In genomic region chr2:207624170-207625013, GRCh38 we compare ENCODE assay signal across 8 cellular contexts. TPM values are rescaled to one million over a fixed set of nuclear protein-coding genes. Genes with fewer than 3 reads are reported as not detected.
DNase-seq lines count a peak whose midpoint lies in the region; ATAC-seq and TF ChIP-seq lines count a peak whose summit lies in the region.

No MANE protein-coding gene starts in this region.

- peak overlapping the region; percentile 94 for H3K27ac ChIP-seq in A673 (ENCODE audit: low read depth, low read length, poor library complexity, severe bottlenecking)

- H3K4me3 ChIP-seq in A673 (ENCODE audit: low read depth, low read length, poor library complexity, severe bottlenecking): peak overlapping the region; percentile 78

- DNase-seq in A673 (ENCODE audit: low spot score) (peak; percentile 81), NCI-H226 (peak; percentile 14), dedifferentiated amniotic fluid mesenchymal stem cell (ENCODE audit: extremely low spot score) (peak; percentile 51), left lobe of liver (ENCODE audit: low spot score) (peak; percentile 76)
- DNase-seq in activated CD4-positive, alpha-beta T cell treated with anti-CD3 and anti-CD28 coated beads for 4 hours: peak; percentile 58 to 65
- peak; percentile 53 for DNase-seq in stimulated activated CD4-positive, alpha-beta T cell treated with anti-CD3 and anti-CD28 coated beads, Interleukin-2, amount 100 ng/mL, for 4 hours (ENCODE audit: low read depth)

- H3K9me3 ChIP-seq in A673 (ENCODE audit: low read depth, low read length, poor library complexity, severe bottlenecking): no peaks in the 10 kb centered on the region

- CTCF ChIA-PET in A673 (lab: Charles Lee): interaction anchor here (0.6 kb wide), 1 partner anchor 841 kb away, joined by 4 read pairs; no protein-coding TSS in a partner anchor

- BruUV-seq in A673 (replicated peaks; lab: Mats Ljungman, UMichigan): TSS peak; percentile 58

- no peak for TF ChIP-seq CTCF in A673 (conservative IDR thresholded peaks at IDR 0.05; ENCODE audit: low read depth, low read length)

- POLR2A ChIA-PET in A673 (lab: Charles Lee; ENCODE audit: low non-redundant PET): interaction anchor here (0.6 to 1.2 kb wide), 2 partner anchors 87 to 93 kb away, joined by 3 to 4 read pairs; partner anchors contain the start of gene CCNYL1

- H3K36me3 ChIP-seq in A673 (ENCODE audit: insufficient read depth, low read length, poor library complexity, severe bottlenecking): peaks cover 4% of the 10 kb centered on the region

- H3K4me1 ChIP-seq in A673 (ENCODE audit: insufficient read depth, low read length, poor library complexity, severe bottlenecking): peaks cover 8% of the 10 kb centered on the region

- H3K27me3 ChIP-seq in A673 (replicated peaks; ENCODE audit: insufficient read depth, low read depth, low read length, poor library complexity): no peaks in the 10 kb centered on the region

- ATAC-seq in GM18519 (IDR thresholded peaks at IDR 0.05; ENCODE audit: low FRiP score, unreplicated experiment) (peak; percentile 24), HG03025 (IDR thresholded peaks at IDR 0.05; ENCODE audit: low FRiP score, unreplicated experiment) (peak; percentile 46), left lobe of liver (peak; percentile 40)

- intact Hi-C loops in A673 (cut with micrococcal nuclease; ENCODE audit: unreplicated experiment): loop anchor here (5.0 to 10.0 kb wide), 8 partner anchors 88 to 820 kb away; partner anchors contain the start of genes CCNYL1, FZD5, PIKFYVE and PLEKHM3

RNA-seq across cellular contexts. Expression of gene METTL21A, which starts 0.8 kb away (rescaled TPM):
- 35.5 and 40.4 TPM in 2 replicates for total RNA-seq in A673 (2021)
- total RNA-seq in left lobe of liver: 8.2 TPM

Comparison
In these comparisons a context has a peak if more than half of its experiments do, and no peak if none do; other contexts are left out.
1. Peak in every context shown above with its lines: DNase-seq, ATAC-seq, H3K4me3 ChIP-seq and H3K27ac ChIP-seq.
2. DNase-seq: peak in every context shown above with its lines; median percentile 81 in A673; 76 in left lobe of liver; 62 in activated CD4-positive, alpha-beta T cell treated with anti-CD3 and anti-CD28 coated beads for 4 hours; 53 in stimulated activated CD4-positive, alpha-beta T cell treated with anti-CD3 and anti-CD28 coated beads, Interleukin-2, amount 100 ng/mL, for 4 hours; 51 in dedifferentiated amniotic fluid mesenchymal stem cell; 14 in NCI-H226.